In genomic region chr10:82267014-82267413, GRCh38 we compare ENCODE assay signal across 34 cellular contexts.
DNase-seq lines count a peak whose midpoint lies in the region; ATAC-seq and TF ChIP-seq lines count a peak whose summit lies in the region.
"Had no signal": no experiment of that assay in that cellular context is flagged by ENCODE, and none has a peak within 500 bp of the region (broad histone marks: within the 10 kb centered on the region; RNA-seq: fewer than 3 reads in every experiment).

No MANE protein-coding gene starts in this region.

- no peaks in the 10 kb centered on the region for H4K20me1 ChIP-seq in BLaER1 treated with 17β-estradiol and CSF1 and Interleukin-3, amounts not matched to agents 10 nM and 100 nM

- H3K4me3 Mint-ChIP-seq in CD14-positive monocyte = no peak overlapping the region
- H3K4me3 Mint-ChIP-seq: activated CD4-positive, alpha-beta memory T cell treated with anti-CD3 and anti-CD28 coated beads for 36 hours; activated T-helper 17 cell treated with anti-CD3 and anti-CD28 coated beads, Interleukin-2, amount 50 U/mL, for 72 hours; B cell; endodermal cell; immature natural killer cell; mesothelial cell of epicardium; naive thymus-derived CD8-positive, alpha-beta T cell; stimulated activated effector memory CD8-positive, alpha-beta T cell treated with anti-CD3 and anti-CD28 coated beads, Interleukin-12 subunit alpha, Interleukin-12 subunit beta, amount 100 ng/mL, for 72 hours had no signal

- no peaks in the 10 kb centered on the region for H3K4me1 Mint-ChIP-seq in CD14-positive monocyte
- H3K4me1 Mint-ChIP-seq: activated T-helper 17 cell treated with anti-CD3 and anti-CD28 coated beads, Interleukin-2, amount 50 U/mL, for 72 hours; B cell; endodermal cell; immature natural killer cell; mesothelial cell of epicardium; naive thymus-derived CD8-positive, alpha-beta T cell; stimulated activated effector memory CD8-positive, alpha-beta T cell treated with anti-CD3 and anti-CD28 coated beads, Interleukin-12 subunit alpha, Interleukin-12 subunit beta, amount 100 ng/mL, for 72 hours had no signal

- H3K9ac ChIP-seq in BLaER1 treated with 17β-estradiol and CSF1 and Interleukin-3, amounts not matched to agents 10 nM and 100 nM = no peak overlapping the region

- intact Hi-C loops in CD14-positive monocyte (cut with micrococcal nuclease) = no loop called here

- peaks cover 0 to 1% (median 0%) of the 10 kb centered on the region in 3 donors for H3K27me3 Mint-ChIP-seq in CD14-positive monocyte (ENCODE audit: low read depth in 3 of 3)
- H3K27me3 Mint-ChIP-seq: activated CD4-positive, alpha-beta memory T cell treated with anti-CD3 and anti-CD28 coated beads for 36 hours; activated T-helper 17 cell treated with anti-CD3 and anti-CD28 coated beads, Interleukin-2, amount 50 U/mL, for 72 hours; B cell; naive thymus-derived CD8-positive, alpha-beta T cell had no signal

- H3K4me3 ChIP-seq in BLaER1 treated with 17β-estradiol and CSF1 and Interleukin-3, amounts not matched to agents 10 nM and 100 nM = no peak overlapping the region
- H3K4me3 ChIP-seq in fibroblast of pulmonary artery (replicated peaks; ENCODE audit: low read depth, low read length) (no peak overlapping the region), retinal pigment epithelial cell (ENCODE audit: low read length) (no peak overlapping the region)
- H3K4me3 ChIP-seq: cardiac muscle cell, gastroesophageal sphincter, left ventricle myocardium inferior, pancreas, right atrium auricular region, vagina had no signal

- H3K27ac Mint-ChIP-seq in CD14-positive monocyte = no peak overlapping the region
- H3K27ac Mint-ChIP-seq: activated CD4-positive, alpha-beta memory T cell treated with anti-CD3 and anti-CD28 coated beads for 36 hours; activated T-helper 17 cell treated with anti-CD3 and anti-CD28 coated beads, Interleukin-2, amount 50 U/mL, for 72 hours; B cell; endodermal cell; immature natural killer cell; mesothelial cell of epicardium; naive thymus-derived CD8-positive, alpha-beta T cell; stimulated activated effector memory CD8-positive, alpha-beta T cell treated with anti-CD3 and anti-CD28 coated beads, Interleukin-12 subunit alpha, Interleukin-12 subunit beta, amount 100 ng/mL, for 72 hours had no signal

- H3K4me2 ChIP-seq in BLaER1 treated with 17β-estradiol and CSF1 and Interleukin-3, amounts not matched to agents 10 nM and 100 nM = peak overlapping the region in 8 of 11 experiments; percentile 19 to 54 (median 44); a peak in 14 of 22 replicates

- peaks cover 0 to 15% (median 0%) of the 10 kb centered on the region in 11 experiments; a peak in 3 of 22 replicates for H3K36me3 ChIP-seq in BLaER1 treated with 17β-estradiol and CSF1 and Interleukin-3, amounts not matched to agents 10 nM and 100 nM
- H3K36me3 ChIP-seq: cardiac muscle cell, gastroesophageal sphincter, left ventricle myocardium inferior, pancreas, right atrium auricular region, vagina had no signal

- H3K9me3 ChIP-seq in BLaER1 treated with 17β-estradiol and CSF1 and Interleukin-3, amounts not matched to agents 10 nM and 100 nM (replicated peaks in 1 of 11) = peaks cover 0 to 14% (median 6%) of the 10 kb centered on the region in 11 experiments; a peak in 7 of 22 replicates
- H3K9me3 ChIP-seq: gastroesophageal sphincter, left ventricle myocardium inferior, pancreas, right atrium auricular region, vagina had no signal

- ATAC-seq in GM18858 (IDR thresholded peaks at IDR 0.05; ENCODE audit: unreplicated experiment) = no peak
- ATAC-seq: activated T-helper 17 cell treated with anti-CD3 and anti-CD28 coated beads, Interleukin-2, amount 50 U/mL, for 72 hours; esophagus mucosa; HepG2; naive thymus-derived CD8-positive, alpha-beta T cell; pancreas had no signal

- H3K4me1 ChIP-seq in BLaER1 treated with 17β-estradiol and CSF1 and Interleukin-3, amounts not matched to agents 10 nM and 100 nM = peaks cover 0 to 37% (median 24%) of the 10 kb centered on the region in 10 experiments; a peak in 13 of 20 replicates
- H3K4me1 ChIP-seq: gastroesophageal sphincter, left ventricle myocardium inferior, pancreas, right atrium auricular region, vagina had no signal

- H3K36me3 Mint-ChIP-seq in CD14-positive monocyte = no peaks in the 10 kb centered on the region
- H3K36me3 Mint-ChIP-seq: activated CD4-positive, alpha-beta memory T cell treated with anti-CD3 and anti-CD28 coated beads for 36 hours; immature natural killer cell; mesothelial cell of epicardium; naive thymus-derived CD8-positive, alpha-beta T cell; stimulated activated effector memory CD8-positive, alpha-beta T cell treated with anti-CD3 and anti-CD28 coated beads, Interleukin-12 subunit alpha, Interleukin-12 subunit beta, amount 100 ng/mL, for 72 hours had no signal

- no peaks in the 10 kb centered on the region for H3K27me3 ChIP-seq in BLaER1 treated with 17β-estradiol and CSF1 and Interleukin-3, amounts not matched to agents 10 nM and 100 nM
- H3K27me3 ChIP-seq: cardiac muscle cell, gastroesophageal sphincter, pancreas, right atrium auricular region, vagina had no signal

- H3K9me3 Mint-ChIP-seq in CD14-positive monocyte = peaks cover 2 to 8% (median 5%) of the 10 kb centered on the region in 7 donors
- H3K9me3 Mint-ChIP-seq: endodermal cell, mesothelial cell of epicardium had no signal

- DNase-seq in amniotic epithelial cell (ENCODE audit: low read depth) (peak; percentile 66), fibroblast of pulmonary artery (ENCODE audit: low read depth) (peak; percentile 38), retinal pigment epithelial cell (ENCODE audit: low read depth) (peak; percentile 49), CD14-positive monocyte (ENCODE audit: low spot score) (no peak), Kasumi-1 (lab: John Stamatoyannopoulos, UW) (no peak), NCI-H2171 treated with DMSO at 0.1 percent for 48 hours (lab: John Stamatoyannopoulos, UW) (no peak)
- DNase-seq: activated CD4-positive, alpha-beta memory T cell treated with anti-CD3 and anti-CD28 coated beads for 36 hours; activated CD8-positive, alpha-beta memory T cell treated with anti-CD3 and anti-CD28 coated beads, Interleukin-2, amount 50 U/mL, for 48 hours; activated naive CD4-positive, alpha-beta T cell treated with anti-CD3 and anti-CD28 coated beads, Interleukin-2, amount 50 U/mL, for 16 hours; DMS153; endodermal cell; hippocampal formation; immature natural killer cell; left ventricle myocardium inferior; naive thymus-derived CD8-positive, alpha-beta T cell; NCI-H1092; NCI-H187; NCI-H524 treated with DMSO at 0.1 percent for 48 hours; pancreas; stimulated activated CD4-positive, alpha-beta T cell treated with anti-CD3 and anti-CD28 coated beads, Interleukin-12 subunit alpha, Interleukin-12 subunit beta, amount 100 ng/mL, for 4 hours; stimulated activated CD4-positive, alpha-beta T cell treated with anti-CD3 and anti-CD28 coated beads, Interleukin-4, amount 100 ng/mL, for 24 hours; T-helper 1 cell had no signal

- H3K27ac ChIP-seq in BLaER1 treated with 17β-estradiol and CSF1 and Interleukin-3, amounts not matched to agents 10 nM and 100 nM = peak overlapping the region in 3 of 11 experiments; percentile 6 to 35 (median 8); a peak in 1 of 22 replicates
- H3K27ac ChIP-seq: cardiac muscle cell, gastroesophageal sphincter, left ventricle myocardium inferior, pancreas, right atrium auricular region, vagina had no signal

- TF ChIP-seq CTCF in fibroblast of pulmonary artery (IDR thresholded peaks at IDR 0.05; ENCODE audit: low read length, missing control alignments) = no peak
- no peak for TF ChIP-seq CTCF in retinal pigment epithelial cell (conservative IDR thresholded peaks at IDR 0.05; ENCODE audit: low read depth, low read length)
- TF ChIP-seq CTCF in CD14-positive monocyte (IDR thresholded peaks at IDR 0.05) = no peak

Comparison
In these comparisons a context has a peak if more than half of its experiments do, and no peak if none do; other contexts are left out.
1. DNase-seq: peak in amniotic epithelial cell (single experiment), fibroblast of pulmonary artery (single experiment) and retinal pigment epithelial cell (single experiment); none in CD14-positive monocyte (single experiment), Kasumi-1 (0 of 2) and NCI-H2171 treated with DMSO at 0.1 percent for 48 hours (single experiment).